ENCODE assay signal across 18 cellular contexts in the genomic region with DNA sequence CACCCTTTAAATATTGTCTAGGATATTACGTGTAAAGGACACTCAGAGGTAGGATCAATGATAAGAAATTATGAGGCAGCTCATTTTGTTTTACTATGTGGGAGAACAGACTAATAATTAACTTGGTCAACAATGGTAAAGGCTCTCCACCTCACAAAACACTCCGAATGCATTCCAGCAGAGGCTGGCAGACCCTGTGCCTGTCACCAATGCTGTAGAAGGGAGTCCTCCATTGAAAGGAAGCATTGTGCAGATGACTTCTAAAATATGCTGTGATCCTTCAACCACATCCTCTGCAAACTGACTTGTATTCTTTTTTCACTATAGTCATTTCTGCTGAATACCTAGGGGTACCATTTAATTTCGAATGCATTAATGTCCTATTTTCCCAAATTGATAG.
DNase-seq lines count a peak whose midpoint lies in the region; TF ChIP-seq lines count a peak whose summit lies in the region.
"Had no signal": no experiment of that assay in that cellular context is flagged by ENCODE, and none has a peak within 500 bp of the region (broad histone marks: within the 10 kb centered on the region; RNA-seq: fewer than 3 reads in every experiment).

No MANE protein-coding gene starts in this region.

- no peaks in the 10 kb centered on the region for H3K27me3 ChIP-seq in Caco-2 (replicated peaks; ENCODE audit: control insufficient read depth, insufficient read depth, low read length)
- H3K27me3 ChIP-seq: BLaER1 had no signal

- peaks cover 54% of the 10 kb centered on the region for H3K4me1 ChIP-seq in Caco-2
- H3K4me1 ChIP-seq: BLaER1 had no signal

- CTCF ChIA-PET in Caco-2 (lab: Charles Lee) = interaction anchor here (0.5 to 0.7 kb wide), 3 partner anchors 28 to 88 kb away, joined by 3 to 4 read pairs (median 3); no protein-coding TSS in a partner anchor

- peaks cover 16% of the 10 kb centered on the region for H3K9me3 Mint-ChIP-seq in Caco-2 (ENCODE audit: unreplicated experiment)
- H3K9me3 Mint-ChIP-seq: CD8-positive, alpha-beta T cell had no signal

- no peak for TF ChIP-seq CTCF in Caco-2 (IDR thresholded peaks at IDR 0.05; ENCODE audit: insufficient read depth in 1 of 2, low read depth in 1 of 2, low read length in 1 of 2, severe bottlenecking in 1 of 2, unreplicated experiment in 1 of 2)

- H3K27ac Mint-ChIP-seq in Caco-2 (ENCODE audit: unreplicated experiment) = peak overlapping the region; percentile 87
- H3K27ac Mint-ChIP-seq: CD8-positive, alpha-beta T cell had no signal

- H3K9me3 ChIP-seq in Caco-2 = no peaks in the 10 kb centered on the region
- H3K9me3 ChIP-seq: BLaER1, HAP-1 had no signal

- intact Hi-C loops in Caco-2 (cut with micrococcal nuclease; ENCODE audit: unreplicated experiment) = no loop called here

- H3K36me3 ChIP-seq in Caco-2 (ENCODE audit: control insufficient read depth, insufficient read depth, low read length) = no peaks in the 10 kb centered on the region
- H3K36me3 ChIP-seq: BLaER1, HAP-1 had no signal

- no peak overlapping the region for H3K4me3 ChIP-seq in Caco-2 (ENCODE audit: low read depth, low read length)
- H3K4me3 ChIP-seq: BLaER1, GM12878, HAP-1 had no signal

- no peaks in the 10 kb centered on the region for H3K27me3 Mint-ChIP-seq in Caco-2 (ENCODE audit: insufficient read depth, unreplicated experiment)

- H3K4me1 Mint-ChIP-seq in Caco-2 (ENCODE audit: low read depth, unreplicated experiment) = peaks cover 54% of the 10 kb centered on the region

- POLR2A ChIA-PET in Caco-2 (lab: Charles Lee) = interaction anchor here (0.6 to 1.0 kb wide), 2 partner anchors 9 to 74 kb away, joined by 3 to 7 read pairs; no protein-coding TSS in a partner anchor

- no TSS peak for BruUV-seq in Caco-2 (replicated peaks; lab: Mats Ljungman, UMichigan)

- H3K36me3 Mint-ChIP-seq in Caco-2 (ENCODE audit: insufficient read depth, unreplicated experiment) = peaks cover 35% of the 10 kb centered on the region
- H3K36me3 Mint-ChIP-seq: CD8-positive, alpha-beta T cell had no signal

- in situ Hi-C loops in SK-MEL-5 (cut with HindIII; ENCODE audit: low pct_unique_long_range_greater_than_20kb, low sequenced_read_pairs) = no loop called here

- peak overlapping the region; percentile 10 for H3K4me3 Mint-ChIP-seq in Caco-2 (ENCODE audit: unreplicated experiment)
- H3K4me3 Mint-ChIP-seq: CD8-positive, alpha-beta T cell had no signal

- DNase-seq in Caco-2 (peak; percentile 44 to 73), HT1080 (ENCODE audit: low read depth) (peak; percentile 9), SK-MEL-5 (ENCODE audit: low read depth, low spot score) (peak; percentile 92), kidney glomerular epithelial cell (lab: John Stamatoyannopoulos, UW) (peak; percentile 86), GOT3 (lab: John Stamatoyannopoulos, UW) (no peak), C1 segment of cervical spinal cord (lab: John Stamatoyannopoulos, UW) (no peak), amniotic stem cell (lab: John Stamatoyannopoulos, UW) (no peak), 8988T (no peak)
- DNase-seq: CD8-positive, alpha-beta T cell; EL; NCI-H1417; NCI-H187 treated with DMSO at 0.1 percent for 48 hours; NCI-H345; NCI-H526; SW 1271 had no signal

Comparison
In these comparisons a context has a peak if more than half of its experiments do, and no peak if none do; other contexts are left out.
1. DNase-seq: peak in Caco-2 (2 of 2), HT1080 (single experiment), SK-MEL-5 (single experiment) and kidney glomerular epithelial cell (single experiment); none in GOT3 (single experiment), C1 segment of cervical spinal cord (0 of 14), amniotic stem cell (single experiment) and 8988T (single experiment).